Comparison of ENCODE assay signal across 8 cellular contexts in genomic region chr4:41475362-41475901, GRCh38.
A peak's percentile ranks its signal among the peaks of the same experiment; 100 is the strongest.
DNase-seq lines count a peak whose midpoint lies in the region; FAIRE-seq and TF ChIP-seq lines count a peak whose summit lies in the region.
"Not testable (repeated sequence)": the region's sequence is repeated elsewhere in the genome, so short reads cannot be mapped to it uniquely, and the experiment has no call there.

No MANE protein-coding gene starts in this region.

- H3K9me2 ChIP-seq in PC-9 (ENCODE audit: insufficient read depth) = not testable (repeated sequence)

- BruUV-seq in PC-9 (replicated peaks; lab: Mats Ljungman, UMichigan) = not testable (repeated sequence)

- peaks cover 19% of the 10 kb centered on the region for H3F3A ChIP-seq in PC-9 (ENCODE audit: insufficient read depth, low read depth)

- H3K36me3 ChIP-seq in PC-9 (ENCODE audit: low read depth) = peaks cover 18% of the 10 kb centered on the region; the same call in 1 of the 2 replicates
- H3K36me3 ChIP-seq in kidney epithelial cell (ENCODE audit: control insufficient read depth, insufficient read depth, low read length) = not testable (repeated sequence)

- not testable (repeated sequence) for TF ChIP-seq CTCF in PC-9 (conservative IDR thresholded peaks at IDR 0.05); epithelial cell of proximal tubule (conservative IDR thresholded peaks at IDR 0.05; ENCODE audit: low read depth, low read length); kidney epithelial cell (IDR thresholded peaks at IDR 0.05; ENCODE audit: insufficient read depth, low read length, poor library complexity, severe bottlenecking)

- peak overlapping the region; percentile 84 for H3K27ac ChIP-seq in PC-9

- CTCF ChIA-PET in PC-9 (lab: Charles Lee) = interaction anchor here (0.5 kb wide), 1 partner anchor 17 kb away, joined by 4 read pairs; no protein-coding TSS in a partner anchor

- DNase-seq in DMS53 (lab: John Stamatoyannopoulos, UW) (peak; percentile 25), HT1080 (ENCODE audit: low read depth) (peak; percentile 60), NCI-H2171 treated with DMSO at 0.1 percent for 48 hours (lab: John Stamatoyannopoulos, UW) (peak; percentile 4), PC-9 (peak; percentile 68 to 94), amniotic epithelial cell (ENCODE audit: low read depth) (peak; percentile 59), epithelial cell of proximal tubule (ENCODE audit: low read depth) (peak; percentile 38), kidney epithelial cell (ENCODE audit: low read depth) (peak; percentile 19), urothelium cell line (ENCODE audit: low spot score) (peak; percentile 66)

- not testable (repeated sequence) for H3K4me3 ChIP-seq in PC-9; epithelial cell of proximal tubule (ENCODE audit: low read depth, low read length); kidney epithelial cell (ENCODE audit: low read depth, low read length)

- H3K79me2 ChIP-seq in PC-9 (ENCODE audit: low read depth) = peaks cover 54% of the 10 kb centered on the region

- H4K20me1 ChIP-seq in PC-9 (ENCODE audit: insufficient read depth) = not testable (repeated sequence)

- peaks cover 26% of the 10 kb centered on the region for H3K4me1 ChIP-seq in PC-9 (replicated peaks; ENCODE audit: insufficient read depth)

- not testable (repeated sequence) for H3K27me3 ChIP-seq in PC-9 (ENCODE audit: insufficient read depth, low read depth); kidney epithelial cell (ENCODE audit: control insufficient read depth, insufficient read depth, low read length)

- peak; percentile 89 for FAIRE-seq in urothelium cell line (lab: Jason Lieb, UNC)

- intact Hi-C loops in PC-9 (cut with micrococcal nuclease; ENCODE audit: unreplicated experiment) = loop anchor here (1.0 to 2.0 kb wide), 6 partner anchors 32 to 188 kb away; partner anchors contain the start of gene LIMCH1

- H3K9me3 ChIP-seq in PC-9 (ENCODE audit: insufficient read depth, low read depth) = not testable (repeated sequence)

- not testable (repeated sequence) for H2AFZ ChIP-seq in PC-9

- POLR2A ChIA-PET in PC-9 (lab: Charles Lee; ENCODE audit: unreplicated experiment) = interaction anchor here (0.6 to 0.8 kb wide), 3 partner anchors 63 to 136 kb away, joined by 3 to 6 read pairs (median 4); no protein-coding TSS in a partner anchor

- H3K4me2 ChIP-seq in PC-9 = peak overlapping the region; percentile 43

Comparison
In these comparisons a context has a peak if more than half of its experiments do, and no peak if none do; other contexts are left out.
1. DNase-seq: peak in every context shown above with its lines; median percentile 81 in PC-9; 66 in urothelium cell line; 60 in HT1080; 59 in amniotic epithelial cell; 38 in epithelial cell of proximal tubule; 25 in DMS53; 19 in kidney epithelial cell; 4 in NCI-H2171 treated with DMSO at 0.1 percent for 48 hours.